In the genomic region with DNA sequence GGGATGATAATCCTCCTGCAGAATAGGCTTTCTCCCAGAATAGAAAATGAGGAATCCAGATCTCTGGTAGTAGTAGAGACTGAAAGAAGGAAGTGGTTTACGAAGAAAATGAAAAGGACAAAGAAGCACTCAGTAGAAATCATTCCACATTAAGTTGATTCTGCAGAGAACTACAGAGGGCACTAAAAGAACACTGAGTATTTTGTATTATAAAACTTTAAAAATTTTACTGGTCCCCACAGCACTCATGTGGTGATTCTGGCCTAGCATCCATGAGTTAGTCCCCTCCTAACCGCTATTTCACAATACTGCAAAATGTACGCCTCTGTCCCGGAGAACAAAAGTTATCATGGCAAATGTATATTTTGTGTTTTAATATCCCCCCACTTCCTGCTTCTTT, we compare ENCODE assay signal across 1 cellular context.
TF ChIP-seq lines count a peak whose summit lies in the region.

No MANE protein-coding gene starts in this region.

TF ChIP-seq in IMR-90, 13 proteins besides CTCF, POLR2A, EP300 and RAD21:
- TF ChIP-seq, protein P1, sequence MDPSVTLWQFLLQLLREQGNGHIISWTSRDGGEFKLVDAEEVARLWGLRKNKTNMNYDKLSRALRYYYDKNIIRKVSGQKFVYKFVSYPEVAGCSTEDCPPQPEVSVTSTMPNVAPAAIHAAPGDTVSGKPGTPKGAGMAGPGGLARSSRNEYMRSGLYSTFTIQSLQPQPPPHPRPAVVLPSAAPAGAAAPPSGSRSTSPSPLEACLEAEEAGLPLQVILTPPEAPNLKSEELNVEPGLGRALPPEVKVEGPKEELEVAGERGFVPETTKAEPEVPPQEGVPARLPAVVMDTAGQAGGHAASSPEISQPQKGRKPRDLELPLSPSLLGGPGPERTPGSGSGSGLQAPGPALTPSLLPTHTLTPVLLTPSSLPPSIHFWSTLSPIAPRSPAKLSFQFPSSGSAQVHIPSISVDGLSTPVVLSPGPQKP (IDR thresholded peaks at IDR 0.05; ENCODE audit: borderline replicate concordance, low read depth, low read length), result no peak
- TF ChIP-seq BHLHE40 (IDR thresholded peaks at IDR 0.05; ENCODE audit: low read depth, low read length) (no peak), CEBPB (IDR thresholded peaks at IDR 0.05; ENCODE audit: low read depth, low read length) (peak; percentile 68), SMC3 (IDR thresholded peaks at IDR 0.05; ENCODE audit: low read depth, low read length) (no peak), MAFK (IDR thresholded peaks at IDR 0.05; ENCODE audit: low read depth, low read length) (no peak), RFX5 (IDR thresholded peaks at IDR 0.05; ENCODE audit: low read depth, low read length) (no peak)
TF ChIP-seq in IMR-90: peak in this region for 1.
